In genomic region chr15:89400997-89401590, GRCh38 we compare ENCODE assay signal across 2 cellular contexts.
TF ChIP-seq lines count a peak whose summit lies in the region.

No MANE protein-coding gene starts in this region.

TF ChIP-seq in SK-N-SH, 30 proteins besides CTCF, POLR2A, EP300 and RAD21 (continued from another document):
- TF ChIP-seq USF2 (IDR thresholded peaks at IDR 0.05; ENCODE audit: borderline replicate concordance, low read depth, low read length) (no peak), IRF3 (IDR thresholded peaks at IDR 0.05; ENCODE audit: low read depth, low read length) (no peak), SMC3 (IDR thresholded peaks at IDR 0.05; ENCODE audit: low read depth, low read length) (no peak), USF1 (IDR thresholded peaks at IDR 0.05; ENCODE audit: borderline replicate concordance, low read depth) (no peak), FOXJ3 (CRISPR knock-in tag; IDR thresholded peaks at IDR 0.05) (no peak), RFX5 (IDR thresholded peaks at IDR 0.05; ENCODE audit: low read length) (no peak), NRF1 (IDR thresholded peaks at IDR 0.05; ENCODE audit: low read depth, low read length) (no peak), YY1 (IDR thresholded peaks at IDR 0.05; ENCODE audit: low read depth) (no peak), SIN3A (IDR thresholded peaks at IDR 0.05; ENCODE audit: borderline replicate concordance, low read depth, low read length) (no peak), MEF2A (IDR thresholded peaks at IDR 0.05; ENCODE audit: borderline replicate concordance, low read depth) (no peak), MXI1 (IDR thresholded peaks at IDR 0.05; ENCODE audit: low read depth, low read length) (no peak), POLR2AphosphoS5 (IDR thresholded peaks at IDR 0.05; ENCODE audit: low read depth, low read length) (no peak)
TF ChIP-seq in SK-N-SH: peak in this region for 0.

TF ChIP-seq in SK-N-SH treated with all-trans-retinoic acid at 6 μM for 48 hours, 23 proteins besides CTCF, POLR2A, EP300 and RAD21:
- TF ChIP-seq, protein P1, sequence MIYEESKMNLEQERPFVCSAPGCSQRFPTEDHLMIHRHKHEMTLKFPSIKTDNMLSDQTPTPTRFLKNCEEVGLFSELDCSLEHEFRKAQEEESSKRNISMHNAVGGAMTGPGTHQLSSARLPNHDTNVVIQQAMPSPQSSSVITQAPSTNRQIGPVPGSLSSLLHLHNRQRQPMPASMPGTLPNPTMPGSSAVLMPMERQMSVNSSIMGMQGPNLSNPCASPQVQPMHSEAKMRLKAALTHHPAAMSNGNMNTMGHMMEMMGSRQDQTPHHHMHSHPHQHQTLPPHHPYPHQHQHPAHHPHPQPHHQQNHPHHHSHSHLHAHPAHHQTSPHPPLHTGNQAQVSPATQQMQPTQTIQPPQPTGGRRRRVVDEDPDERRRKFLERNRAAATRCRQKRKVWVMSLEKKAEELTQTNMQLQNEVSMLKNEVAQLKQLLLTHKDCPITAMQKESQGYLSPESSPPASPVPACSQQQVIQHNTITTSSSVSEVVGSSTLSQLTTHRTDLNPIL (CRISPR knock-in tag; IDR thresholded peaks at IDR 0.05; ENCODE audit: low read depth) = no peak
